18 cellular contexts compared by ENCODE assay signal in genomic region chr11:45654242-45654641, GRCh38. TPM values are rescaled to one million over a fixed set of nuclear protein-coding genes. Genes with fewer than 3 reads are reported as not detected.
DNase-seq lines count a peak whose midpoint lies in the region; ATAC-seq and TF ChIP-seq lines count a peak whose summit lies in the region.
"Had no signal": no experiment of that assay in that cellular context is flagged by ENCODE, and none has a peak within 500 bp of the region (broad histone marks: within the 10 kb centered on the region; RNA-seq: fewer than 3 reads in every experiment).

No MANE protein-coding gene starts in this region.

- H3K4me2 ChIP-seq in H9 (ENCODE audit: insufficient read depth, insufficient read length, low read length): no peak overlapping the region

- no peaks in the 10 kb centered on the region for H3K23me2 ChIP-seq in H9 (ENCODE audit: insufficient read length, low read depth, low read length, poor library complexity, severe bottlenecking)

- no peak overlapping the region for H3K18ac ChIP-seq in H9 (ENCODE audit: insufficient read length, low read depth, low read length)

- no peak overlapping the region for H4K91ac ChIP-seq in H9 (ENCODE audit: insufficient read length, low read depth, low read length)

- H3K9ac ChIP-seq in H9 (ENCODE audit: extremely low read depth, insufficient read length, low read length): no peak overlapping the region

- H3K56ac ChIP-seq in H9 (ENCODE audit: insufficient read length, low read depth, low read length): no peak overlapping the region

- no CpG with 5 or more reads among the region's 6 CpGs for WGBS in H9 (ENCODE audit: extremely low coverage, insufficient read length, low lambda C conversion rate)

- no peak overlapping the region for H2BK20ac ChIP-seq in H9 (ENCODE audit: low read depth, low read length, poor library complexity, severe bottlenecking)

- no peak overlapping the region for H3K4me3 ChIP-seq in lower lobe of right lung

- H4K5ac ChIP-seq in H9 (ENCODE audit: insufficient read length, low read depth, low read length): no peak overlapping the region

- TF ChIP-seq CTCF in H9 (conservative IDR thresholded peaks at IDR 0.05): no peak
- no peak for TF ChIP-seq CTCF in lower lobe of right lung (IDR thresholded peaks at IDR 0.05)

- no peaks in the 10 kb centered on the region for H3K4me1 ChIP-seq in H9 (ENCODE audit: insufficient read depth, low read length)
- peaks cover 23% of the 10 kb centered on the region for H3K4me1 ChIP-seq in lower lobe of right lung
- H3K4me1 ChIP-seq: BE2C had no signal

- H2AK5ac ChIP-seq in H9 (ENCODE audit: insufficient read length, low read length): no peak overlapping the region

- ATAC-seq in lower lobe of right lung (no peak), HG03135 (IDR thresholded peaks at IDR 0.05; ENCODE audit: unreplicated experiment) (no peak)
- ATAC-seq: activated CD8-positive, alpha-beta T cell treated with anti-CD3 and anti-CD28 coated beads for 36 hours had no signal

- no peaks in the 10 kb centered on the region for H3K27me3 ChIP-seq in H9 (ENCODE audit: insufficient read depth, low read length)
- peaks cover 36% of the 10 kb centered on the region for H3K27me3 ChIP-seq in lower lobe of right lung (ENCODE audit: low read depth)
- H3K27me3 ChIP-seq: BE2C had no signal

- H3K4me3 Mint-ChIP-seq in H9: no peak overlapping the region
- H3K4me3 Mint-ChIP-seq in activated naive CD8-positive, alpha-beta T cell treated with anti-CD3 and anti-CD28 coated beads for 36 hours: no peak overlapping the region
- H3K4me3 Mint-ChIP-seq: activated CD8-positive, alpha-beta T cell treated with anti-CD3 and anti-CD28 coated beads for 36 hours; central memory CD8-positive, alpha-beta T cell had no signal

- H3K9me3 ChIP-seq in H9 (ENCODE audit: control insufficient read depth, low read depth, low read length) (no peaks in the 10 kb centered on the region), lower lobe of right lung (no peaks in the 10 kb centered on the region)
- H3K9me3 ChIP-seq: BE2C, neutrophil had no signal

- no peak overlapping the region for H3T11ph ChIP-seq in H9 (ENCODE audit: low read length)

- H2BK5ac ChIP-seq in H9 (ENCODE audit: insufficient read length, low read length): no peak overlapping the region

- H2BK15ac ChIP-seq in H9 (ENCODE audit: low read depth, low read length): no peak overlapping the region

- no peaks in the 10 kb centered on the region for H3K9me3 Mint-ChIP-seq in H9
- H3K9me3 Mint-ChIP-seq in activated naive CD8-positive, alpha-beta T cell treated with anti-CD3 and anti-CD28 coated beads for 36 hours: no peaks in the 10 kb centered on the region
- H3K9me3 Mint-ChIP-seq: activated CD8-positive, alpha-beta T cell treated with anti-CD3 and anti-CD28 coated beads for 36 hours; central memory CD8-positive, alpha-beta T cell had no signal

- no peak overlapping the region for H3K14ac ChIP-seq in H9 (ENCODE audit: insufficient read depth, low read length)

- no peaks in the 10 kb centered on the region for H3K79me2 ChIP-seq in H9 (ENCODE audit: insufficient read depth, low read length)

- peaks cover 20 to 25% of the 10 kb centered on the region in 2 experiments for H3K4me1 Mint-ChIP-seq in H9
- H3K4me1 Mint-ChIP-seq in activated naive CD8-positive, alpha-beta T cell treated with anti-CD3 and anti-CD28 coated beads for 36 hours: peaks cover 3% of the 10 kb centered on the region

- no peak overlapping the region for H3K23ac ChIP-seq in H9 (ENCODE audit: insufficient read length, low read depth, low read length)

- H2BK12ac ChIP-seq in H9 (ENCODE audit: insufficient read length, low read depth, low read length): no peak overlapping the region

- H3K4ac ChIP-seq in H9 (ENCODE audit: low read depth, low read length): no peak overlapping the region

- no peaks in the 10 kb centered on the region for H4K20me1 ChIP-seq in H9 (ENCODE audit: control insufficient read depth, insufficient read depth, insufficient read length)

- H3K36me3 ChIP-seq in lower lobe of right lung: no peaks in the 10 kb centered on the region
- H3K36me3 ChIP-seq: BE2C, neutrophil had no signal

- H3K36me3 Mint-ChIP-seq in H9 (ENCODE audit: insufficient read depth in 1 of 3, low read depth in 3 of 3): no peaks in the 10 kb centered on the region; a peak in 1 of 7 replicates
- no peaks in the 10 kb centered on the region for H3K36me3 Mint-ChIP-seq in activated naive CD8-positive, alpha-beta T cell treated with anti-CD3 and anti-CD28 coated beads for 36 hours

- peaks cover 12% of the 10 kb centered on the region for H3K27me3 Mint-ChIP-seq in H9 (ENCODE audit: low read depth)
- H3K27me3 Mint-ChIP-seq in activated naive CD8-positive, alpha-beta T cell treated with anti-CD3 and anti-CD28 coated beads for 36 hours: peaks cover 54% of the 10 kb centered on the region

- no peak overlapping the region for H3K27ac Mint-ChIP-seq in H9
- H3K27ac Mint-ChIP-seq in activated naive CD8-positive, alpha-beta T cell treated with anti-CD3 and anti-CD28 coated beads for 36 hours: no peak overlapping the region
- H3K27ac Mint-ChIP-seq: activated CD8-positive, alpha-beta T cell treated with anti-CD3 and anti-CD28 coated beads for 36 hours had no signal

- intact Hi-C loops in lower lobe of right lung (cut with DNase I): loop anchor here (10.0 kb wide), 1 partner anchor 279 kb away; no protein-coding TSS in a partner anchor

- H3K79me1 ChIP-seq in H9 (ENCODE audit: insufficient read depth, low read depth, low read length, poor library complexity, severe bottlenecking): no peaks in the 10 kb centered on the region

- H4K8ac ChIP-seq in H9 (replicated peaks; ENCODE audit: insufficient read length, low read depth, low read length): no peak overlapping the region

- DNase-seq in H9 (peak; percentile 23), caudate nucleus (lab: John Stamatoyannopoulos, UW) (peak in 34 of 61 donors; percentile 31 to 80 (median 50)), lower lobe of right lung (peak; percentile 25), retina (peak; percentile 12), putamen (ENCODE audit: low spot score) (no peak)
- no peak for DNase-seq in activated naive CD8-positive, alpha-beta T cell treated with anti-CD3 and anti-CD28 coated beads for 36 hours
- DNase-seq: activated CD8-positive, alpha-beta T cell treated with anti-CD3 and anti-CD28 coated beads for 36 hours; BE2C; Calu3; MV-4-11; NCI-H2029; SIG-M5; stimulated activated CD4-positive, alpha-beta T cell treated with anti-CD3 and anti-CD28 coated beads, Interleukin-4, amount 100 ng/mL, for 4 hours had no signal

- H3K27ac ChIP-seq in H9 (ENCODE audit: insufficient read length, low read depth, low read length) (no peak overlapping the region), caudate nucleus (ENCODE audit: low read depth, low read length) (peak overlapping the region; percentile 67), lower lobe of right lung (no peak overlapping the region)
- H3K27ac ChIP-seq: neutrophil had no signal

- no peak overlapping the region for H2AFZ ChIP-seq in H9 (ENCODE audit: low read length)

- no peak overlapping the region for H2BK120ac ChIP-seq in H9 (ENCODE audit: low read depth, low read length, poor library complexity, severe bottlenecking)

RNA-seq across cellular contexts. Expression of gene CHST1, which starts 11.2 kb away (rescaled TPM):
- total RNA-seq in H9 (2021) (0.39 and 0.57 TPM in 2 replicates), lower lobe of right lung (4.6 TPM)
- total RNA-seq in activated naive CD8-positive, alpha-beta T cell treated with anti-CD3 and anti-CD28 coated beads for 36 hours: not detected
- total RNA-seq: activated CD8-positive, alpha-beta T cell treated with anti-CD3 and anti-CD28 coated beads for 36 hours; Calu3; mononuclear cell; NCI-H460 had no signal

Comparison
In these comparisons a context has a peak if more than half of its experiments do, and no peak if none do; other contexts are left out.
1. DNase-seq: peak in H9 (single experiment), caudate nucleus (34 of 61), lower lobe of right lung (single experiment) and retina (single experiment); none in activated naive CD8-positive, alpha-beta T cell treated with anti-CD3 and anti-CD28 coated beads for 36 hours (single experiment) and putamen (single experiment).